ENCODE assay signal across 2 cellular contexts in the genomic region with DNA sequence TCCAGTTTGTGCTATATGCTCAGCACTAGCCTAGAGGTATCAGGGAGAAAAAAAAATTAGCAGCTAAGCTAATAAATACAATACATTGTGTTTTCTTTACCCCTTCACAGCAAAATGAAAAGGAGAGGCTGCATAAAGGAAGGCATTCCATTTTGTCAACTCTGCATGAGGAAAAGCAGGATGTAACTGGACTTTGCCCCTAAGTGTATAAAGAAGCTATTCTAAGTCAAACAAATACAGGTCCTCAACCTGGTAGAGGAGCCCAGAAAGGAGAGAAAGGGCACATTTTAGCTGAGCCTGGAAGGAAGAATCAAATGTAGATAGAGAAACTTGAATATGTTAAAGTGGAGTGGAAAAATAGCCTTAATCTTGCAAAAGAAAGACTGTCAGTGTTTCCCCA.
TF ChIP-seq lines count a peak whose summit lies in the region.

No MANE protein-coding gene starts in this region.

TF ChIP-seq in HepG2, 621 proteins besides CTCF, POLR2A, EP300 and RAD21:
- TF ChIP-seq, protein P1, sequence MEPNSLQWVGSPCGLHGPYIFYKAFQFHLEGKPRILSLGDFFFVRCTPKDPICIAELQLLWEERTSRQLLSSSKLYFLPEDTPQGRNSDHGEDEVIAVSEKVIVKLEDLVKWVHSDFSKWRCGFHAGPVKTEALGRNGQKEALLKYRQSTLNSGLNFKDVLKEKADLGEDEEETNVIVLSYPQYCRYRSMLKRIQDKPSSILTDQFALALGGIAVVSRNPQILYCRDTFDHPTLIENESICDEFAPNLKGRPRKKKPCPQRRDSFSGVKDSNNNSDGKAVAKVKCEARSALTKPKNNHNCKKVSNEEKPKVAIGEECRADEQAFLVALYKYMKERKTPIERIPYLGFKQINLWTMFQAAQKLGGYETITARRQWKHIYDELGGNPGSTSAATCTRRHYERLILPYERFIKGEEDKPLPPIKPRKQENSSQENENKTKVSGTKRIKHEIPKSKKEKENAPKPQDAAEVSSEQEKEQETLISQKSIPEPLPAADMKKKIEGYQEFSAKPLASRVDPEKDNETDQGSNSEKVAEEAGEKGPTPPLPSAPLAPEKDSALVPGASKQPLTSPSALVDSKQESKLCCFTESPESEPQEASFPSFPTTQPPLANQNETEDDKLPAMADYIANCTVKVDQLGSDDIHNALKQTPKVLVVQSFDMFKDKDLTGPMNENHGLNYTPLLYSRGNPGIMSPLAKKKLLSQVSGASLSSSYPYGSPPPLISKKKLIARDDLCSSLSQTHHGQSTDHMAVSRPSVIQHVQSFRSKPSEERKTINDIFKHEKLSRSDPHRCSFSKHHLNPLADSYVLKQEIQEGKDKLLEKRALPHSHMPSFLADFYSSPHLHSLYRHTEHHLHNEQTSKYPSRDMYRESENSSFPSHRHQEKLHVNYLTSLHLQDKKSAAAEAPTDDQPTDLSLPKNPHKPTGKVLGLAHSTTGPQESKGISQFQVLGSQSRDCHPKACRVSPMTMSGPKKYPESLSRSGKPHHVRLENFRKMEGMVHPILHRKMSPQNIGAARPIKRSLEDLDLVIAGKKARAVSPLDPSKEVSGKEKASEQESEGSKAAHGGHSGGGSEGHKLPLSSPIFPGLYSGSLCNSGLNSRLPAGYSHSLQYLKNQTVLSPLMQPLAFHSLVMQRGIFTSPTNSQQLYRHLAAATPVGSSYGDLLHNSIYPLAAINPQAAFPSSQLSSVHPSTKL (CRISPR knock-in tag; IDR thresholded peaks at IDR 0.05): peak; percentile 40; the same call in 1 of the 2 replicates
- 0 out of 2 replicates have a peak, but pooled peaks have one; percentile 24 for TF ChIP-seq FOXA3 (CRISPR knock-in tag; IDR thresholded peaks at IDR 0.05)
- TF ChIP-seq HNF4A (CRISPR knock-in tag; IDR thresholded peaks at IDR 0.05): peak; percentile 62
- no peak for TF ChIP-seq ZNF263 (CRISPR knock-in tag; IDR thresholded peaks at IDR 0.05)
- no peak for TF ChIP-seq SOX13 (IDR thresholded peaks at IDR 0.05)
- 0 out of 4 replicates have a peak, but pooled peaks of 1 of the 2 experiments have one; percentile 18 for TF ChIP-seq SOX13 (CRISPR knock-in tag; conservative IDR thresholded peaks at IDR 0.05 in 1 of 2, IDR thresholded peaks at IDR 0.05 in 1 of 2)
TF ChIP-seq in HepG2: peak in this region for 4.

TF ChIP-seq in WTC11, 78 proteins besides CTCF, POLR2A, EP300 and RAD21:
- no peak for TF ChIP-seq FOXP1 (CRISPR knock-in tag; IDR thresholded peaks at IDR 0.05; ENCODE audit: borderline replicate concordance)
- TF ChIP-seq ZNF396 (CRISPR knock-in tag; IDR thresholded peaks at IDR 0.05; ENCODE audit: borderline replicate concordance): no peak
- TF ChIP-seq NFYB (CRISPR knock-in tag; conservative IDR thresholded peaks at IDR 0.05; ENCODE audit: low read depth): no peak
- TF ChIP-seq RORB (CRISPR knock-in tag; IDR thresholded peaks at IDR 0.05): no peak
- TF ChIP-seq PRRX2 (CRISPR knock-in tag; IDR thresholded peaks at IDR 0.05): no peak
- TF ChIP-seq OVOL2 (CRISPR knock-in tag; IDR thresholded peaks at IDR 0.05; ENCODE audit: borderline replicate concordance): no peak
- TF ChIP-seq MYBL2 (CRISPR knock-in tag; IDR thresholded peaks at IDR 0.05): no peak
- TF ChIP-seq AR (CRISPR knock-in tag; IDR thresholded peaks at IDR 0.05): no peak
- no peak for TF ChIP-seq GABPB1 (CRISPR knock-in tag; IDR thresholded peaks at IDR 0.05)
- TF ChIP-seq CDX4 (CRISPR knock-in tag; IDR thresholded peaks at IDR 0.05; ENCODE audit: borderline replicate concordance): no peak
- no peak for TF ChIP-seq ZNF423 (CRISPR knock-in tag; IDR thresholded peaks at IDR 0.05)
- no peak for TF ChIP-seq ZNF219 (CRISPR knock-in tag; IDR thresholded peaks at IDR 0.05; ENCODE audit: borderline replicate concordance)
- TF ChIP-seq EMX1 (CRISPR knock-in tag; IDR thresholded peaks at IDR 0.05): no peak
- TF ChIP-seq SP1 (CRISPR knock-in tag; conservative IDR thresholded peaks at IDR 0.05): no peak
- TF ChIP-seq NFATC4 (CRISPR knock-in tag; IDR thresholded peaks at IDR 0.05): no peak
- no peak for TF ChIP-seq NR3C1 (CRISPR knock-in tag; conservative IDR thresholded peaks at IDR 0.05; ENCODE audit: low read depth)
- TF ChIP-seq, protein P2, sequence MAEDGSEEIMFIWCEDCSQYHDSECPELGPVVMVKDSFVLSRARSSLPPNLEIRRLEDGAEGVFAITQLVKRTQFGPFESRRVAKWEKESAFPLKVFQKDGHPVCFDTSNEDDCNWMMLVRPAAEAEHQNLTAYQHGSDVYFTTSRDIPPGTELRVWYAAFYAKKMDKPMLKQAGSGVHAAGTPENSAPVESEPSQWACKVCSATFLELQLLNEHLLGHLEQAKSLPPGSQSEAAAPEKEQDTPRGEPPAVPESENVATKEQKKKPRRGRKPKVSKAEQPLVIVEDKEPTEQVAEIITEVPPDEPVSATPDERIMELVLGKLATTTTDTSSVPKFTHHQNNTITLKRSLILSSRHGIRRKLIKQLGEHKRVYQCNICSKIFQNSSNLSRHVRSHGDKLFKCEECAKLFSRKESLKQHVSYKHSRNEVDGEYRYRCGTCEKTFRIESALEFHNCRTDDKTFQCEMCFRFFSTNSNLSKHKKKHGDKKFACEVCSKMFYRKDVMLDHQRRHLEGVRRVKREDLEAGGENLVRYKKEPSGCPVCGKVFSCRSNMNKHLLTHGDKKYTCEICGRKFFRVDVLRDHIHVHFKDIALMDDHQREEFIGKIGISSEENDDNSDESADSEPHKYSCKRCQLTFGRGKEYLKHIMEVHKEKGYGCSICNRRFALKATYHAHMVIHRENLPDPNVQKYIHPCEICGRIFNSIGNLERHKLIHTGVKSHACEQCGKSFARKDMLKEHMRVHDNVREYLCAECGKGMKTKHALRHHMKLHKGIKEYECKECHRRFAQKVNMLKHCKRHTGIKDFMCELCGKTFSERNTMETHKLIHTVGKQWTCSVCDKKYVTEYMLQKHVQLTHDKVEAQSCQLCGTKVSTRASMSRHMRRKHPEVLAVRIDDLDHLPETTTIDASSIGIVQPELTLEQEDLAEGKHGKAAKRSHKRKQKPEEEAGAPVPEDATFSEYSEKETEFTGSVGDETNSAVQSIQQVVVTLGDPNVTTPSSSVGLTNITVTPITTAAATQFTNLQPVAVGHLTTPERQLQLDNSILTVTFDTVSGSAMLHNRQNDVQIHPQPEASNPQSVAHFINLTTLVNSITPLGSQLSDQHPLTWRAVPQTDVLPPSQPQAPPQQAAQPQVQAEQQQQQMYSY (CRISPR knock-in tag; IDR thresholded peaks at IDR 0.05): no peak
- no peak for TF ChIP-seq ZNF317 (CRISPR knock-in tag; IDR thresholded peaks at IDR 0.05; ENCODE audit: borderline replicate concordance, low read depth)
